8 cellular contexts compared by ENCODE assay signal in genomic region chr22:49929553-49929979, GRCh38. TPM values are rescaled to one million over a fixed set of nuclear protein-coding genes. Genes with fewer than 3 reads are reported as not detected.
DNase-seq lines count a peak whose midpoint lies in the region; TF ChIP-seq lines count a peak whose summit lies in the region.

No MANE protein-coding gene starts in this region.

- peak overlapping the region; percentile 22 for H3K4me3 Mint-ChIP-seq in mesothelial cell of epicardium

- H3K9me3 Mint-ChIP-seq in mesothelial cell of epicardium: no peaks in the 10 kb centered on the region

- TF ChIP-seq CTCF in choroid plexus epithelial cell (conservative IDR thresholded peaks at IDR 0.05; ENCODE audit: low read depth, low read length) (peak; percentile 44), mesothelial cell of epicardium (IDR thresholded peaks at IDR 0.05; ENCODE audit: unreplicated experiment) (peak; percentile 94)

- H3K4me3 ChIP-seq in choroid plexus epithelial cell (ENCODE audit: low read depth, low read length): no peak overlapping the region

- H3K4me1 Mint-ChIP-seq in mesothelial cell of epicardium: peaks cover 7% of the 10 kb centered on the region

- DNase-seq in NCI-H1694 treated with DMSO at 0.1 percent for 48 hours (lab: John Stamatoyannopoulos, UW) (peak; percentile 14), NCI-H1694 (lab: John Stamatoyannopoulos, UW) (no peak), Kasumi-1 (lab: John Stamatoyannopoulos, UW) (peak; percentile 24 to 28), choroid plexus epithelial cell (ENCODE audit: low read depth) (peak; percentile 30), mesothelial cell of epicardium (ENCODE audit: low spot score in 2 of 2, unreplicated experiment in 2 of 2) (peak; percentile 70 to 90), islet precursor cell (no peak)
- peak; percentile 71 for DNase-seq in activated CD4-positive, alpha-beta T cell treated with anti-CD3 and anti-CD28 coated beads for 1 hour
- DNase-seq in stimulated activated CD8-positive, alpha-beta memory T cell treated with anti-CD3 and anti-CD28 coated beads, Interleukin-7, amount 100 ng/mL, for 4 hours (ENCODE audit: low read depth in 2 of 2): peak; percentile 27 to 67

- no peak overlapping the region for H3K27ac Mint-ChIP-seq in mesothelial cell of epicardium

- H3K36me3 Mint-ChIP-seq in mesothelial cell of epicardium: no peaks in the 10 kb centered on the region

- H3K27me3 Mint-ChIP-seq in mesothelial cell of epicardium (ENCODE audit: low read depth): no peaks in the 10 kb centered on the region

RNA-seq across cellular contexts. Expression of gene CRELD2, which starts 11.1 kb away (rescaled TPM):
- 41.4 to 42.2 TPM (median 41.9 TPM) in 3 replicates for total RNA-seq in mesothelial cell of epicardium

RNA-seq across cellular contexts. Expression of gene ALG12, which starts 11.3 kb away (rescaled TPM):
- 26.4 to 30.9 TPM (median 26.8 TPM) in 3 replicates for total RNA-seq in mesothelial cell of epicardium

RNA-seq across cellular contexts. Expression of gene PIM3, which starts 31.0 kb away (rescaled TPM):
- total RNA-seq in mesothelial cell of epicardium: 57.5 to 62.5 TPM (median 59.8 TPM) in 3 replicates

Comparison
In these comparisons a context has a peak if more than half of its experiments do, and no peak if none do; other contexts are left out.
1. DNase-seq: peak in NCI-H1694 treated with DMSO at 0.1 percent for 48 hours (single experiment), Kasumi-1 (2 of 2), activated CD4-positive, alpha-beta T cell treated with anti-CD3 and anti-CD28 coated beads for 1 hour (single experiment), choroid plexus epithelial cell (single experiment), mesothelial cell of epicardium (2 of 2) and stimulated activated CD8-positive, alpha-beta memory T cell treated with anti-CD3 and anti-CD28 coated beads, Interleukin-7, amount 100 ng/mL, for 4 hours (2 of 2); none in NCI-H1694 (single experiment) and islet precursor cell (single experiment).